23 cellular contexts compared by ENCODE assay signal in the genomic region with DNA sequence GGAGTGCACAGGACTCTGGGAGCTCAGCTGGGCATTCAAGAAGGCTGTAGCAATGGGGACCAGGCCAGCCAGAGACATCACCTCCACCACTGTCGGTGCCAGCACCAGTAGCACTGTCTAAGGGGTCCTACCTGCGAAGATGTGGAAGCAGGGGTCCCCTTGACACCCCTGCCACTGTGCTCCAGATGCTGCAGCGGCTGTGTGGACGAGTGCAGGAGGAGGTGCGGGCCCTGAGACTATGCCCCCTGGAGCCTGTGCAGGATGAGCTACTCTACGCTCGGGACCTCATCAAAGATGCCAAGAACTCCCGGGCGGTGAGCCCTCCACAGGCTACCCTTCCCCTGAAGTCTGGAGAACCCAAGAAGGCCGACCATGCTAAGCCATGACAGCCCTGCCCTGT. TPM values are rescaled to one million over a fixed set of nuclear protein-coding genes. Genes with fewer than 3 reads are reported as not detected.
"Had no signal": no experiment of that assay in that cellular context is flagged by ENCODE, and none has a peak within 500 bp of the region (broad histone marks: within the 10 kb centered on the region; RNA-seq: fewer than 3 reads in every experiment).

No MANE protein-coding gene starts in this region.

- H3K27ac Mint-ChIP-seq: dendritic cell treated with granulocyte-macrophage colony-stimulating factor and Interleukin-4, amounts not matched to agents 40 ng/mL and 50 ng/mL, for 4 days; immature natural killer cell; memory B cell; natural killer cell treated with Interleukin-12 subunit alpha and Interleukin-12 subunit beta and Interleukin-15 and Interleukin-18, amount 100 ng/mL, for 72 hours; stimulated activated memory B cell treated with anti-CD40 and anti-IgM and Interleukin-4, amounts not matched to agents 10 μg/mL and 1 μg/mL and 100 μg/mL, for 72 hours; stimulated activated naive CD8-positive, alpha-beta T cell treated with anti-CD3 and anti-CD28 coated beads, Interleukin-15, Interleukin-2, amounts not matched to agents 100 ng/mL and 50 ng/mL, for 24 hours had no signal

- H3K36me3 ChIP-seq: esophagus muscularis mucosa, gastroesophageal sphincter, left ventricle myocardium inferior, lower lobe of right lung, tibial artery had no signal

- H3K36me3 Mint-ChIP-seq: natural killer cell treated with Interleukin-12 subunit alpha and Interleukin-12 subunit beta and Interleukin-15 and Interleukin-18, amount 100 ng/mL, for 72 hours had no signal

- DNase-seq: effector memory CD8-positive, alpha-beta T cell; immature natural killer cell; left cardiac atrium; left ventricle myocardium inferior; lower lobe of right lung; midbrain; small intestine; stimulated activated CD4-positive, alpha-beta T cell treated with anti-CD3 and anti-CD28 coated beads, Interleukin-12 subunit alpha, Interleukin-12 subunit beta, amount 100 ng/mL, for 4 hours; stimulated activated CD4-positive, alpha-beta T cell treated with anti-CD3 and anti-CD28 coated beads, Interleukin-4, amount 100 ng/mL, for 1 hour; stimulated activated CD8-positive, alpha-beta memory T cell treated with anti-CD3 and anti-CD28 coated beads, Interleukin-4, amount 100 ng/mL, for 48 hours had no signal

- ATAC-seq: effector memory CD8-positive, alpha-beta T cell; gastroesophageal sphincter; left cardiac atrium; lower lobe of right lung; natural killer cell treated with Interleukin-12 subunit alpha and Interleukin-12 subunit beta and Interleukin-15 and Interleukin-18, amount 100 ng/mL, for 72 hours; stimulated activated memory B cell treated with anti-CD40 and anti-IgM and Interleukin-4, amounts not matched to agents 10 μg/mL and 1 μg/mL and 100 μg/mL, for 72 hours had no signal

- H3K4me3 ChIP-seq: esophagus muscularis mucosa, gastroesophageal sphincter, left ventricle myocardium inferior, lower lobe of right lung, tibial artery had no signal

- H3K9me3 Mint-ChIP-seq: dendritic cell treated with granulocyte-macrophage colony-stimulating factor and Interleukin-4, amounts not matched to agents 40 ng/mL and 50 ng/mL, for 4 days; effector memory CD8-positive, alpha-beta T cell; immature natural killer cell; memory B cell; natural killer cell treated with Interleukin-12 subunit alpha and Interleukin-12 subunit beta and Interleukin-15 and Interleukin-18, amount 100 ng/mL, for 72 hours; stimulated activated memory B cell treated with anti-CD40 and anti-IgM and Interleukin-4, amounts not matched to agents 10 μg/mL and 1 μg/mL and 100 μg/mL, for 72 hours; stimulated activated naive CD8-positive, alpha-beta T cell treated with anti-CD3 and anti-CD28 coated beads, Interleukin-15, Interleukin-2, amounts not matched to agents 100 ng/mL and 50 ng/mL, for 24 hours had no signal

- H3K27me3 Mint-ChIP-seq: effector memory CD8-positive, alpha-beta T cell; memory B cell; natural killer cell treated with Interleukin-12 subunit alpha and Interleukin-12 subunit beta and Interleukin-15 and Interleukin-18, amount 100 ng/mL, for 72 hours; stimulated activated memory B cell treated with anti-CD40 and anti-IgM and Interleukin-4, amounts not matched to agents 10 μg/mL and 1 μg/mL and 100 μg/mL, for 72 hours; stimulated activated naive CD8-positive, alpha-beta T cell treated with anti-CD3 and anti-CD28 coated beads, Interleukin-15, Interleukin-2, amounts not matched to agents 100 ng/mL and 50 ng/mL, for 24 hours had no signal

- H3K9me3 ChIP-seq: esophagus muscularis mucosa, gastroesophageal sphincter, left ventricle myocardium inferior, lower lobe of right lung, tibial artery had no signal

- H3K4me3 Mint-ChIP-seq: dendritic cell treated with granulocyte-macrophage colony-stimulating factor and Interleukin-4, amounts not matched to agents 40 ng/mL and 50 ng/mL, for 4 days; effector memory CD8-positive, alpha-beta T cell; immature natural killer cell; memory B cell; natural killer cell treated with Interleukin-12 subunit alpha and Interleukin-12 subunit beta and Interleukin-15 and Interleukin-18, amount 100 ng/mL, for 72 hours; stimulated activated memory B cell treated with anti-CD40 and anti-IgM and Interleukin-4, amounts not matched to agents 10 μg/mL and 1 μg/mL and 100 μg/mL, for 72 hours; stimulated activated naive CD8-positive, alpha-beta T cell treated with anti-CD3 and anti-CD28 coated beads, Interleukin-15, Interleukin-2, amounts not matched to agents 100 ng/mL and 50 ng/mL, for 24 hours had no signal

- H3K4me1 ChIP-seq: left ventricle myocardium inferior, lower lobe of right lung, tibial artery had no signal

- H3K27ac ChIP-seq: epithelial cell of prostate, esophagus muscularis mucosa, gastroesophageal sphincter, left ventricle myocardium inferior, lower lobe of right lung, tibial artery had no signal

- FAIRE-seq: keratinocyte, small intestine had no signal

RNA-seq across cellular contexts. Expression of a gene that starts 8.6 kb away (rescaled TPM):
- total RNA-seq: fibroblast of villous mesenchyme had no signal

RNA-seq across cellular contexts. Expression of a gene that starts 10.9 kb away (rescaled TPM):
- total RNA-seq: fibroblast of villous mesenchyme; left cardiac atrium; left ventricle myocardium inferior; lower lobe of right lung; natural killer cell treated with Interleukin-12 subunit alpha and Interleukin-12 subunit beta and Interleukin-15 and Interleukin-18, amount 100 ng/mL, for 72 hours; omental fat pad; pulmonary artery endothelial cell had no signal
- polyA plus RNA-seq: immature natural killer cell, keratinocyte had no signal
